In genomic region chr3:85476891-85477495, GRCh38 we compare ENCODE assay signal across 1 cellular context.
TF ChIP-seq lines count a peak whose summit lies in the region.

No MANE protein-coding gene starts in this region.

TF ChIP-seq in GM23338, 12 proteins besides CTCF, POLR2A, EP300 and RAD21:
- TF ChIP-seq ZNF462 (CRISPR knock-in tag; IDR thresholded peaks at IDR 0.05) = no peak
- no peak for TF ChIP-seq EZH2 (IDR thresholded peaks at IDR 0.05; ENCODE audit: low read depth, unreplicated experiment)
- TF ChIP-seq NANOG (IDR thresholded peaks at IDR 0.05; ENCODE audit: borderline replicate concordance) = no peak
- no peak for TF ChIP-seq EZH2phosphoT487 (IDR thresholded peaks at IDR 0.05; ENCODE audit: unreplicated experiment)
- TF ChIP-seq CREB1 (CRISPR knock-in tag; IDR thresholded peaks at IDR 0.05; ENCODE audit: low read depth) = no peak
- no peak for TF ChIP-seq ZNF114 (CRISPR knock-in tag; IDR thresholded peaks at IDR 0.05)
- TF ChIP-seq POLR2AphosphoS5 (IDR thresholded peaks at IDR 0.05; ENCODE audit: low read depth) = no peak
- no peak for TF ChIP-seq ETS1 (IDR thresholded peaks at IDR 0.05)
- no peak for TF ChIP-seq ZNF331 (CRISPR knock-in tag; IDR thresholded peaks at IDR 0.05; ENCODE audit: low read depth)
- TF ChIP-seq REST (IDR thresholded peaks at IDR 0.05; ENCODE audit: unreplicated experiment) = no peak
- no peak for TF ChIP-seq STAT1 (IDR thresholded peaks at IDR 0.05; ENCODE audit: unreplicated experiment)
- no peak for TF ChIP-seq JUNB (IDR thresholded peaks at IDR 0.05; ENCODE audit: unreplicated experiment)
